ENCODE assay signal across 16 cellular contexts in genomic region chr14:91139776-91140175, GRCh38. TPM values are rescaled to one million over a fixed set of nuclear protein-coding genes. Genes with fewer than 3 reads are reported as not detected.
DNase-seq lines count a peak whose midpoint lies in the region; ATAC-seq, FAIRE-seq and TF ChIP-seq lines count a peak whose summit lies in the region.
"Had no signal": no experiment of that assay in that cellular context is flagged by ENCODE, and none has a peak within 500 bp of the region (broad histone marks: within the 10 kb centered on the region; RNA-seq: fewer than 3 reads in every experiment).

No MANE protein-coding gene starts in this region.

- H3K9me1 ChIP-seq in endothelial cell of umbilical vein (replicated peaks; ENCODE audit: control insufficient read depth, extremely low read depth, insufficient read depth, low read length) = no peaks in the 10 kb centered on the region

- H3K27ac ChIP-seq in RWPE2 (ENCODE audit: poor library complexity, severe bottlenecking) (no peak overlapping the region), endothelial cell of umbilical vein (ENCODE audit: insufficient read depth, low read depth, low read length) (no peak overlapping the region), PC-9 (no peak overlapping the region)
- H3K27ac ChIP-seq: sigmoid colon, SK-N-MC, suprapubic skin had no signal

- H3K4me2 ChIP-seq in endothelial cell of umbilical vein (ENCODE audit: insufficient read depth, low read length) (no peak overlapping the region), PC-9 (no peak overlapping the region)

- no peak for TF ChIP-seq POLR2A in endothelial cell of umbilical vein (IDR thresholded peaks at IDR 0.05; ENCODE audit: low read depth, low read length)

- intact Hi-C loops in activated naive CD4-positive, alpha-beta T cell treated with anti-CD3 and anti-CD28 coated beads for 36 hours (cut with micrococcal nuclease) = loop anchor here (1.0 kb wide), 2 partner anchors 169 to 236 kb away; no protein-coding TSS in a partner anchor
- intact Hi-C loops in endothelial cell of umbilical vein (cut with micrococcal nuclease) = loop anchor here (1.0 kb wide), 3 partner anchors 34 to 236 kb away; no protein-coding TSS in a partner anchor
- intact Hi-C loops in PC-9 (cut with micrococcal nuclease; ENCODE audit: unreplicated experiment) = loop anchor here (1.0 kb wide), 1 partner anchor 236 kb away; no protein-coding TSS in a partner anchor

- H3K4me1 ChIP-seq in RWPE2 (ENCODE audit: insufficient read depth, poor library complexity, severe bottlenecking) (no peaks in the 10 kb centered on the region), endothelial cell of umbilical vein (ENCODE audit: control insufficient read depth, extremely low read depth, insufficient read depth, low read length) (peaks cover 32% of the 10 kb centered on the region), PC-9 (replicated peaks; ENCODE audit: insufficient read depth) (0 out of 2 replicates have a peak, but pooled peaks cover 5% of the 10 kb centered on the region)
- H3K4me1 ChIP-seq: suprapubic skin had no signal

- H4K20me1 ChIP-seq in endothelial cell of umbilical vein (replicated peaks; ENCODE audit: control insufficient read depth, extremely low read depth, insufficient read depth, low read length) (no peaks in the 10 kb centered on the region), PC-9 (ENCODE audit: insufficient read depth) (no peaks in the 10 kb centered on the region)

- TF ChIP-seq CTCF in RWPE2 (IDR thresholded peaks at IDR 0.05; ENCODE audit: poor library complexity, severe bottlenecking) = no peak
- TF ChIP-seq CTCF in endothelial cell of umbilical vein (IDR thresholded peaks at IDR 0.05; ENCODE audit: extremely low read depth in 1 of 2, insufficient read depth in 1 of 2, low read depth in 1 of 2, low read length in 2 of 2) = no peak
- TF ChIP-seq CTCF in PC-9 (conservative IDR thresholded peaks at IDR 0.05) = no peak

- H3K9me3 Mint-ChIP-seq in activated naive CD4-positive, alpha-beta T cell treated with anti-CD3 and anti-CD28 coated beads, Interleukin-2, amount 50 U/mL, for 24 hours = no peaks in the 10 kb centered on the region
- H3K9me3 Mint-ChIP-seq in activated naive CD4-positive, alpha-beta T cell treated with anti-CD3 and anti-CD28 coated beads for 36 hours = no peaks in the 10 kb centered on the region
- no peaks in the 10 kb centered on the region for H3K9me3 Mint-ChIP-seq in stimulated activated effector memory CD8-positive, alpha-beta T cell treated with anti-CD3 and anti-CD28 coated beads, Interleukin-12 subunit alpha, Interleukin-12 subunit beta, amount 100 ng/mL, for 72 hours
- H3K9me3 Mint-ChIP-seq: activated naive CD4-positive, alpha-beta T cell treated with anti-CD3 and anti-CD28 coated beads, Interleukin-2, amount 50 U/mL, for 72 hours had no signal

- peak overlapping the region; percentile 59 for H3K27ac Mint-ChIP-seq in activated naive CD4-positive, alpha-beta T cell treated with anti-CD3 and anti-CD28 coated beads, Interleukin-2, amount 50 U/mL, for 24 hours
- no peak overlapping the region for H3K27ac Mint-ChIP-seq in activated naive CD4-positive, alpha-beta T cell treated with anti-CD3 and anti-CD28 coated beads for 36 hours
- H3K27ac Mint-ChIP-seq in stimulated activated effector memory CD8-positive, alpha-beta T cell treated with anti-CD3 and anti-CD28 coated beads, Interleukin-12 subunit alpha, Interleukin-12 subunit beta, amount 100 ng/mL, for 72 hours = peak overlapping the region; percentile 66

- H3F3A ChIP-seq in PC-9 (ENCODE audit: insufficient read depth, low read depth) = no peaks in the 10 kb centered on the region

- H3K79me2 ChIP-seq in endothelial cell of umbilical vein (ENCODE audit: control insufficient read depth, insufficient read depth, low read length) (no peaks in the 10 kb centered on the region), PC-9 (ENCODE audit: low read depth) (no peaks in the 10 kb centered on the region)

- no peak for DNase-seq in activated naive CD4-positive, alpha-beta T cell treated with anti-CD3 and anti-CD28 coated beads for 36 hours
- no peak for DNase-seq in RWPE2 (ENCODE audit: low spot score)
- DNase-seq in endothelial cell of umbilical vein (ENCODE audit: low read depth, low spot score) = peak; percentile 25
- no peak for DNase-seq in stimulated activated effector memory CD8-positive, alpha-beta T cell treated with anti-CD3 and anti-CD28 coated beads, Interleukin-12 subunit alpha, Interleukin-12 subunit beta, amount 100 ng/mL, for 72 hours (ENCODE audit: low spot score in 2 of 2)
- DNase-seq in PC-9 = no peak
- DNase-seq in HTR-8/SVneo (ENCODE audit: insufficient read length, low spot score) = no peak
- DNase-seq: NCI-H1930, NCI-H510A, sigmoid colon had no signal

- H3K4me3 Mint-ChIP-seq in activated naive CD4-positive, alpha-beta T cell treated with anti-CD3 and anti-CD28 coated beads, Interleukin-2, amount 50 U/mL, for 24 hours = no peak overlapping the region
- no peak overlapping the region for H3K4me3 Mint-ChIP-seq in activated naive CD4-positive, alpha-beta T cell treated with anti-CD3 and anti-CD28 coated beads for 36 hours
- no peak overlapping the region for H3K4me3 Mint-ChIP-seq in stimulated activated effector memory CD8-positive, alpha-beta T cell treated with anti-CD3 and anti-CD28 coated beads, Interleukin-12 subunit alpha, Interleukin-12 subunit beta, amount 100 ng/mL, for 72 hours

- 0 out of 3 replicates have a peak, but pooled peaks have one; percentile 9 for ATAC-seq in RWPE2 (ENCODE audit: low read depth)
- ATAC-seq in stimulated activated effector memory CD8-positive, alpha-beta T cell treated with anti-CD3 and anti-CD28 coated beads, Interleukin-12 subunit alpha, Interleukin-12 subunit beta, amount 100 ng/mL, for 72 hours = no peak
- no peak for ATAC-seq in HG03432 (IDR thresholded peaks at IDR 0.05; ENCODE audit: unreplicated experiment)

- no peak overlapping the region for H2AFZ ChIP-seq in endothelial cell of umbilical vein (ENCODE audit: low read depth, low read length)
- H2AFZ ChIP-seq in PC-9 = no peak overlapping the region

- dilution Hi-C loops in endothelial cell of umbilical vein (cut with MboI; ENCODE audit: extremely low pct_ligation_motif_present, low sequenced_read_pairs) = no loop called here

- no peaks in the 10 kb centered on the region for H3K27me3 Mint-ChIP-seq in activated naive CD4-positive, alpha-beta T cell treated with anti-CD3 and anti-CD28 coated beads, Interleukin-2, amount 50 U/mL, for 24 hours
- no peaks in the 10 kb centered on the region for H3K27me3 Mint-ChIP-seq in activated naive CD4-positive, alpha-beta T cell treated with anti-CD3 and anti-CD28 coated beads for 36 hours (ENCODE audit: low read depth)

- H3K9me2 ChIP-seq in PC-9 (ENCODE audit: insufficient read depth) = no peaks in the 10 kb centered on the region

- CTCF ChIA-PET in activated naive CD4-positive, alpha-beta T cell treated with anti-CD3 and anti-CD28 coated beads for 36 hours (lab: Charles Lee) = interaction anchor here (1.0 to 4.6 kb wide), 10 partner anchors 9 to 240 kb away, joined by 3 to 30 read pairs (median 4); no protein-coding TSS in a partner anchor
- CTCF ChIA-PET in endothelial cell of umbilical vein (lab: Charles Lee) = interaction anchor here (0.7 to 3.5 kb wide), 11 partner anchors 9 to 236 kb away, joined by 3 to 71 read pairs (median 4); partner anchors contain the start of genes DGLUCY and RPS6KA5
- CTCF ChIA-PET in PC-9 (lab: Charles Lee) = interaction anchor here (0.6 kb wide), 1 partner anchor 15 kb away, joined by 3 read pairs; no protein-coding TSS in a partner anchor

- H3K9ac ChIP-seq in endothelial cell of umbilical vein (replicated peaks; ENCODE audit: extremely low read depth, insufficient read depth, low read length) = no peak overlapping the region

- peaks cover 6% of the 10 kb centered on the region for H3K36me3 Mint-ChIP-seq in activated naive CD4-positive, alpha-beta T cell treated with anti-CD3 and anti-CD28 coated beads, Interleukin-2, amount 50 U/mL, for 24 hours
- H3K36me3 Mint-ChIP-seq in activated naive CD4-positive, alpha-beta T cell treated with anti-CD3 and anti-CD28 coated beads for 36 hours (ENCODE audit: low read depth) = peaks cover 4% of the 10 kb centered on the region
- peaks cover 56% of the 10 kb centered on the region for H3K36me3 Mint-ChIP-seq in stimulated activated effector memory CD8-positive, alpha-beta T cell treated with anti-CD3 and anti-CD28 coated beads, Interleukin-12 subunit alpha, Interleukin-12 subunit beta, amount 100 ng/mL, for 72 hours

- no TSS peak for BruUV-seq in endothelial cell of umbilical vein (replicated peaks; lab: Mats Ljungman, UMichigan)
- no TSS peak for BruUV-seq in PC-9 (replicated peaks; lab: Mats Ljungman, UMichigan)

- H3K27me3 ChIP-seq in RWPE2 (ENCODE audit: insufficient read depth, poor library complexity, severe bottlenecking) (no peaks in the 10 kb centered on the region), endothelial cell of umbilical vein (ENCODE audit: control insufficient read depth in 2 of 2, insufficient read depth in 2 of 2, low read length in 2 of 2) (no peaks in the 10 kb centered on the region), PC-9 (ENCODE audit: insufficient read depth, low read depth) (no peaks in the 10 kb centered on the region)
- H3K27me3 ChIP-seq: sigmoid colon, suprapubic skin had no signal

- H3K9me3 ChIP-seq in RWPE2 (ENCODE audit: severe bottlenecking) (no peaks in the 10 kb centered on the region), endothelial cell of umbilical vein (replicated peaks; ENCODE audit: control insufficient read depth, insufficient read depth, low read length) (no peaks in the 10 kb centered on the region), PC-9 (ENCODE audit: insufficient read depth, low read depth) (no peaks in the 10 kb centered on the region)
- H3K9me3 ChIP-seq: sigmoid colon, suprapubic skin had no signal

- POLR2A ChIA-PET in endothelial cell of umbilical vein (lab: Charles Lee) (no interaction called here), PC-9 (lab: Charles Lee; ENCODE audit: unreplicated experiment) (no interaction called here)

- H3K36me3 ChIP-seq in RWPE2 (ENCODE audit: low read depth) = peaks cover under 1% of the 10 kb centered on the region
- H3K36me3 ChIP-seq in endothelial cell of umbilical vein (ENCODE audit: control insufficient read depth in 2 of 2, extremely low read depth in 1 of 2, insufficient read depth in 2 of 2, low read length in 2 of 2) = no peaks in the 10 kb centered on the region
- H3K36me3 ChIP-seq in PC-9 (ENCODE audit: low read depth) = no peaks in the 10 kb centered on the region

- FAIRE-seq in endothelial cell of umbilical vein (lab: Jason Lieb, UNC) (peak; percentile 38), HTR-8/SVneo (lab: Jason Lieb, UNC) (no peak)
- FAIRE-seq: G401.6, GM12892 had no signal

- H3K4me3 ChIP-seq in RWPE2 (ENCODE audit: severe bottlenecking) (no peak overlapping the region), endothelial cell of umbilical vein (replicated peaks in 1 of 3; ENCODE audit: insufficient read depth in 1 of 3, low read depth in 1 of 3, low read length in 3 of 3) (no peak overlapping the region), PC-9 (no peak overlapping the region)
- H3K4me3 ChIP-seq: sigmoid colon, SK-N-MC, suprapubic skin had no signal

- H3K4me1 Mint-ChIP-seq in activated naive CD4-positive, alpha-beta T cell treated with anti-CD3 and anti-CD28 coated beads, Interleukin-2, amount 50 U/mL, for 24 hours = peaks cover 48% of the 10 kb centered on the region
- H3K4me1 Mint-ChIP-seq in activated naive CD4-positive, alpha-beta T cell treated with anti-CD3 and anti-CD28 coated beads for 36 hours (ENCODE audit: low read depth) = peaks cover 51% of the 10 kb centered on the region
- H3K4me1 Mint-ChIP-seq in stimulated activated effector memory CD8-positive, alpha-beta T cell treated with anti-CD3 and anti-CD28 coated beads, Interleukin-12 subunit alpha, Interleukin-12 subunit beta, amount 100 ng/mL, for 72 hours = peaks cover 50% of the 10 kb centered on the region

RNA-seq across cellular contexts. Expression of gene DGLUCY, which starts 25.9 kb away (rescaled TPM):
- total RNA-seq in activated naive CD4-positive, alpha-beta T cell treated with anti-CD3 and anti-CD28 coated beads for 36 hours = 10 to 100 TPM; 39.5 to 49.2 TPM
- total RNA-seq in endothelial cell of umbilical vein = 52.4 and 65.6 TPM in 2 replicates
- polyA plus RNA-seq in endothelial cell of umbilical vein = 40.0 and 40.9 TPM in 2 replicates
- 31.5 and 40.3 TPM in 2 replicates for polyA plus RNA-seq in endothelial cell of umbilical vein (2011; cell fraction: cytosol; rRNA removed)
- polyA plus RNA-seq in endothelial cell of umbilical vein (2011; cell fraction: nucleus; rRNA removed) = 137 and 150 TPM in 2 replicates
- polyA plus RNA-seq in endothelial cell of umbilical vein (2012) = 44.5 and 47.3 TPM in 2 replicates
- polyA minus RNA-seq in endothelial cell of umbilical vein = 86.1 and 98.5 TPM in 2 replicates
- 1.5 TPM for polyA minus RNA-seq in endothelial cell of umbilical vein (2011; cell fraction: cytosol; rRNA and poly(A)+ RNA removed)
- 79.7 and 109 TPM in 2 replicates for polyA minus RNA-seq in endothelial cell of umbilical vein (2011; cell fraction: nucleus; rRNA and poly(A)+ RNA removed)
- total RNA-seq in PC-9 (2021) = 14.4 and 15.9 TPM in 2 replicates
